ENCODE assay signal across 23 cellular contexts in the genomic region with DNA sequence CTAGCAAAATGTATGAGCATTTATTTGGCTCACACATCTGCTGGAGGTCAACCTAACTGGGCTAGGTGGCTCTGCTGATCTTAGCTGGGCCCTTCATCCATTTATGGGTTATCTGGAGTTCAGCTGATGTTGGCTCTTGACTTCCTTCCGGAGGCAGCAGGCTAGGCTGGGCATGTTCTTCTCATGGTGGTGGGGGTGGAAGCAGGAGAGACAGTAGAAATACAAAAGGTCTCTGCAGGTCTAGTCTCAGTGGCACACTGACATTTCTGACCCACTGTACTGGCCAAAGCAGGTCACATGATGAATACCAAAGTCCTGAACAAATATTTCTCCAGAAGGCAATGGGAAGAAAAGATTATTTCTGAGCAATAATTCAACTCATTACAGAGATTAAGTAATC.
A peak's percentile ranks its signal among the peaks of the same experiment; 100 is the strongest.
DNase-seq lines count a peak whose midpoint lies in the region; ATAC-seq, FAIRE-seq and TF ChIP-seq lines count a peak whose summit lies in the region.
"Had no signal": no experiment of that assay in that cellular context is flagged by ENCODE, and none has a peak within 500 bp of the region (broad histone marks: within the 10 kb centered on the region; RNA-seq: fewer than 3 reads in every experiment).

No MANE protein-coding gene starts in this region.

- H3K36me3 Mint-ChIP-seq in effector memory CD8-positive, alpha-beta T cell (ENCODE audit: insufficient read depth): no peaks in the 10 kb centered on the region
- no peaks in the 10 kb centered on the region for H3K36me3 Mint-ChIP-seq in naive thymus-derived CD4-positive, alpha-beta T cell

- intact Hi-C loops in GM12878 (cut with micrococcal nuclease; ENCODE audit: unreplicated experiment): no loop called here
- intact Hi-C loops in naive thymus-derived CD4-positive, alpha-beta T cell (cut with micrococcal nuclease): no loop called here

- CTCF ChIA-PET in GM12878 (lab: Yijun Ruan, JAX): interaction anchor here (1.4 kb wide), 1 partner anchor 478 kb away, joined by 4 read pairs; no protein-coding TSS in a partner anchor
- CTCF ChIA-PET in naive thymus-derived CD4-positive, alpha-beta T cell (lab: Charles Lee): no interaction called here

- TF ChIP-seq CTCF in GM12878 (IDR thresholded peaks at IDR 0.05 in 2 of 3, conservative IDR thresholded peaks at IDR 0.05 in 1 of 3; ENCODE audit: control insufficient read depth in 2 of 3, extremely low read depth in 1 of 3, insufficient read depth in 1 of 3, low read depth in 3 of 3, low read length in 3 of 3): no peak

- POLR2A ChIA-PET in GM12878 (lab: Charles Lee): no interaction called here
- POLR2A ChIA-PET in naive thymus-derived CD4-positive, alpha-beta T cell (lab: Charles Lee): no interaction called here

- no peaks in the 10 kb centered on the region for H4K20me1 ChIP-seq in GM12878 (ENCODE audit: control insufficient read depth, insufficient read depth)
- H4K20me1 ChIP-seq: BLaER1 had no signal

- no peak overlapping the region for H3K27ac Mint-ChIP-seq in effector memory CD8-positive, alpha-beta T cell
- H3K27ac Mint-ChIP-seq in naive thymus-derived CD4-positive, alpha-beta T cell: no peak overlapping the region
- H3K27ac Mint-ChIP-seq: CD4-positive, alpha-beta T cell had no signal

- no peak overlapping the region for H3K9ac ChIP-seq in GM12878 (ENCODE audit: control insufficient read depth, insufficient read depth, low read length)
- H3K9ac ChIP-seq: BLaER1 had no signal

- peak; percentile 7 for FAIRE-seq in GM12878 (lab: Jason Lieb, UNC)
- FAIRE-seq: GM18507 had no signal

- no peaks in the 10 kb centered on the region for H3K36me3 ChIP-seq in GM12878 (ENCODE audit: control insufficient read depth in 2 of 2, insufficient read depth in 2 of 2, low read length in 1 of 2)
- H3K36me3 ChIP-seq in naive thymus-derived CD4-positive, alpha-beta T cell (ENCODE audit: control insufficient read depth in 2 of 3, insufficient read depth in 3 of 3, low read length in 3 of 3): no peaks in the 10 kb centered on the region
- H3K36me3 ChIP-seq: BLaER1, Peyer's patch had no signal

- TF ChIP-seq EP300 in Ishikawa (IDR thresholded peaks at IDR 0.05; ENCODE audit: borderline replicate concordance) (no peak), GM12878 (IDR thresholded peaks at IDR 0.05; ENCODE audit: borderline replicate concordance in 1 of 2, control insufficient read depth in 1 of 2, low read depth in 2 of 2, low read length in 2 of 2) (no peak)

- no peak overlapping the region for H2AFZ ChIP-seq in GM12878 (ENCODE audit: control insufficient read depth, low read depth, low read length)

- no peak overlapping the region for H3K4me3 Mint-ChIP-seq in effector memory CD8-positive, alpha-beta T cell
- H3K4me3 Mint-ChIP-seq in naive thymus-derived CD4-positive, alpha-beta T cell: no peak overlapping the region
- H3K4me3 Mint-ChIP-seq: CD4-positive, alpha-beta T cell had no signal

- peaks cover 0 to 1% of the 10 kb centered on the region in 2 donors for H3K4me1 Mint-ChIP-seq in effector memory CD8-positive, alpha-beta T cell (ENCODE audit: low read depth in 2 of 2)
- H3K4me1 Mint-ChIP-seq in naive thymus-derived CD4-positive, alpha-beta T cell: no peaks in the 10 kb centered on the region

- no peak for TF ChIP-seq POLR2A in GM12878 (IDR thresholded peaks at IDR 0.05; ENCODE audit: low read depth, low read length)

- H3K4me1 ChIP-seq in GM12878 (ENCODE audit: control insufficient read depth, insufficient read depth, low read length): no peaks in the 10 kb centered on the region
- H3K4me1 ChIP-seq in naive thymus-derived CD4-positive, alpha-beta T cell (ENCODE audit: control insufficient read depth in 2 of 2, insufficient read depth in 2 of 2, low read length in 2 of 2): no peaks in the 10 kb centered on the region
- H3K4me1 ChIP-seq: BLaER1, Peyer's patch had no signal

- SMC1A ChIA-PET in GM12878 (lab: Charles Lee; ENCODE audit: uncharacterized antibody, unreplicated experiment): no interaction called here

- in situ Hi-C loops in GM12878 (cut with MboI): no loop called here

- no TSS peak for BruUV-seq in GM12878 (replicated peaks; lab: Mats Ljungman, UMichigan)

- TF ChIP-seq RAD21 in Ishikawa (IDR thresholded peaks at IDR 0.05; ENCODE audit: low read depth) (no peak), GM12878 (IDR thresholded peaks at IDR 0.05; ENCODE audit: insufficient read depth, low read depth, low read length) (no peak)

- DNase-seq in GM12878 (ENCODE audit: low read depth, low spot score): no peak
- no peak for DNase-seq in epithelial cell of prostate (ENCODE audit: low read depth, low spot score)
- no peak for DNase-seq in effector memory CD8-positive, alpha-beta T cell
- DNase-seq in naive thymus-derived CD4-positive, alpha-beta T cell: no peak
- DNase-seq: ACHN; Caco-2; CD4-positive, alpha-beta T cell; GOT3; KBM-7; NCI-H1092; NCI-H1436 treated with DMSO at 0.1 percent for 48 hours; NCI-H2029 treated with DMSO at 0.1 percent for 48 hours; NCI-H226; NCI-H510A treated with DMSO at 0.1 percent for 48 hours; NCI-H774; NK-92 treated with Interleukin-12 subunit alpha and Interleukin-12 subunit beta, amount 100 ng/mL, for 24 hours; Peyer's patch; Right ventricle myocardium superior had no signal

- H3K27ac ChIP-seq in GM12878 (ENCODE audit: control insufficient read depth, insufficient read depth) (no peak overlapping the region), epithelial cell of prostate (peak overlapping the region; percentile 21)
- no peak overlapping the region for H3K27ac ChIP-seq in naive thymus-derived CD4-positive, alpha-beta T cell (ENCODE audit: low read depth, low read length)
- H3K27ac ChIP-seq: BLaER1, Peyer's patch had no signal

- H3K79me2 ChIP-seq in GM12878 (ENCODE audit: control insufficient read depth, insufficient read depth, low read length): no peaks in the 10 kb centered on the region

- ATAC-seq in GM12878 (no peak), GM19351 (IDR thresholded peaks at IDR 0.05; ENCODE audit: unreplicated experiment) (no peak), HG02623 (IDR thresholded peaks at IDR 0.05; ENCODE audit: unreplicated experiment) (no peak)
- ATAC-seq in effector memory CD8-positive, alpha-beta T cell (replicated peaks): no peak
- ATAC-seq in naive thymus-derived CD4-positive, alpha-beta T cell: no peak

- RAD21 ChIA-PET in GM12878 (lab: Charles Lee; ENCODE audit: unreplicated experiment): no interaction called here

- 63% methylated on average over 1 of the region's 1 CpG for WGBS in GM12878 (ENCODE audit: insufficient coverage, insufficient replicate concordance, low lambda C conversion rate, missing lambda C conversion rate)

- H3K4me3 ChIP-seq in GM12878: no peak overlapping the region
- no peak overlapping the region for H3K4me3 ChIP-seq in naive thymus-derived CD4-positive, alpha-beta T cell (ENCODE audit: low read length)
- H3K4me3 ChIP-seq: BLaER1, Peyer's patch had no signal

- no peak overlapping the region for H3K4me2 ChIP-seq in GM12878 (ENCODE audit: control insufficient read depth, insufficient read depth)
- H3K4me2 ChIP-seq: BLaER1 had no signal

- no peaks in the 10 kb centered on the region for H3K9me3 Mint-ChIP-seq in effector memory CD8-positive, alpha-beta T cell
- H3K9me3 Mint-ChIP-seq in naive thymus-derived CD4-positive, alpha-beta T cell: no peaks in the 10 kb centered on the region
- H3K9me3 Mint-ChIP-seq: CD4-positive, alpha-beta T cell had no signal

- H3K27me3 Mint-ChIP-seq in effector memory CD8-positive, alpha-beta T cell: no peaks in the 10 kb centered on the region
- no peaks in the 10 kb centered on the region for H3K27me3 Mint-ChIP-seq in naive thymus-derived CD4-positive, alpha-beta T cell
- H3K27me3 Mint-ChIP-seq: CD4-positive, alpha-beta T cell had no signal

- no peaks in the 10 kb centered on the region for H3K9me3 ChIP-seq in GM12878 (replicated peaks; ENCODE audit: control insufficient read depth, insufficient read depth, low read length)
- no peaks in the 10 kb centered on the region for H3K9me3 ChIP-seq in naive thymus-derived CD4-positive, alpha-beta T cell (ENCODE audit: control insufficient read depth in 2 of 3, low read length in 3 of 3)
- H3K9me3 ChIP-seq: BLaER1, Caco-2, Peyer's patch had no signal

- H3K27me3 ChIP-seq in GM12878 (replicated peaks in 1 of 2; ENCODE audit: control insufficient read depth in 2 of 2, insufficient read depth in 2 of 2, low read length in 1 of 2): no peaks in the 10 kb centered on the region
- no peaks in the 10 kb centered on the region for H3K27me3 ChIP-seq in naive thymus-derived CD4-positive, alpha-beta T cell (ENCODE audit: control insufficient read depth in 2 of 2, insufficient read depth in 2 of 2, low read length in 2 of 2)
- H3K27me3 ChIP-seq: BLaER1, Peyer's patch had no signal

TF ChIP-seq in Ishikawa, 13 proteins besides CTCF, POLR2A, EP300 and RAD21:
- TF ChIP-seq YY1 (IDR thresholded peaks at IDR 0.05; ENCODE audit: low read depth): no peak
- TF ChIP-seq, protein P1, sequence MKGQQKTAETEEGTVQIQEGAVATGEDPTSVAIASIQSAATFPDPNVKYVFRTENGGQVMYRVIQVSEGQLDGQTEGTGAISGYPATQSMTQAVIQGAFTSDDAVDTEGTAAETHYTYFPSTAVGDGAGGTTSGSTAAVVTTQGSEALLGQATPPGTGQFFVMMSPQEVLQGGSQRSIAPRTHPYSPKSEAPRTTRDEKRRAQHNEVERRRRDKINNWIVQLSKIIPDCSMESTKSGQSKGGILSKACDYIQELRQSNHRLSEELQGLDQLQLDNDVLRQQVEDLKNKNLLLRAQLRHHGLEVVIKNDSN (IDR thresholded peaks at IDR 0.05): 0 out of 2 replicates have a peak, but pooled peaks have one; percentile 32
- TF ChIP-seq TAF1 (IDR thresholded peaks at IDR 0.05; ENCODE audit: low read depth): no peak
- no peak for TF ChIP-seq ZBTB7A (IDR thresholded peaks at IDR 0.05; ENCODE audit: low read depth)
- no peak for TF ChIP-seq EGR1 (IDR thresholded peaks at IDR 0.05)
- no peak for TF ChIP-seq CEBPB (IDR thresholded peaks at IDR 0.05)

TF ChIP-seq in GM12878, 131 proteins besides CTCF, POLR2A, EP300 and RAD21 (continues in another document):
- TF ChIP-seq MTA3 (IDR thresholded peaks at IDR 0.05; ENCODE audit: borderline replicate concordance, low read length): no peak
- TF ChIP-seq RBBP5 (conservative IDR thresholded peaks at IDR 0.05): no peak
- TF ChIP-seq, protein P2, sequence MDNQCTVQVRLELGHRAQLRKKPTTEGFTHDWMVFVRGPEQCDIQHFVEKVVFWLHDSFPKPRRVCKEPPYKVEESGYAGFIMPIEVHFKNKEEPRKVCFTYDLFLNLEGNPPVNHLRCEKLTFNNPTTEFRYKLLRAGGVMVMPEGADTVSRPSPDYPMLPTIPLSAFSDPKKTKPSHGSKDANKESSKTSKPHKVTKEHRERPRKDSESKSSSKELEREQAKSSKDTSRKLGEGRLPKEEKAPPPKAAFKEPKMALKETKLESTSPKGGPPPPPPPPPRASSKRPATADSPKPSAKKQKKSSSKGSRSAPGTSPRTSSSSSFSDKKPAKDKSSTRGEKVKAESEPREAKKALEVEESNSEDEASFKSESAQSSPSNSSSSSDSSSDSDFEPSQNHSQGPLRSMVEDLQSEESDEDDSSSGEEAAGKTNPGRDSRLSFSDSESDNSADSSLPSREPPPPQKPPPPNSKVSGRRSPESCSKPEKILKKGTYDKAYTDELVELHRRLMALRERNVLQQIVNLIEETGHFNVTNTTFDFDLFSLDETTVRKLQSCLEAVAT (IDR thresholded peaks at IDR 0.05): no peak
- TF ChIP-seq BHLHE40 (IDR thresholded peaks at IDR 0.05; ENCODE audit: borderline replicate concordance in 1 of 2, low read depth in 2 of 2, low read length in 1 of 2): no peak
- TF ChIP-seq SUZ12 (IDR thresholded peaks at IDR 0.05; ENCODE audit: unreplicated experiment): no peak
